1 cellular context compared by ENCODE assay signal in the genomic region with DNA sequence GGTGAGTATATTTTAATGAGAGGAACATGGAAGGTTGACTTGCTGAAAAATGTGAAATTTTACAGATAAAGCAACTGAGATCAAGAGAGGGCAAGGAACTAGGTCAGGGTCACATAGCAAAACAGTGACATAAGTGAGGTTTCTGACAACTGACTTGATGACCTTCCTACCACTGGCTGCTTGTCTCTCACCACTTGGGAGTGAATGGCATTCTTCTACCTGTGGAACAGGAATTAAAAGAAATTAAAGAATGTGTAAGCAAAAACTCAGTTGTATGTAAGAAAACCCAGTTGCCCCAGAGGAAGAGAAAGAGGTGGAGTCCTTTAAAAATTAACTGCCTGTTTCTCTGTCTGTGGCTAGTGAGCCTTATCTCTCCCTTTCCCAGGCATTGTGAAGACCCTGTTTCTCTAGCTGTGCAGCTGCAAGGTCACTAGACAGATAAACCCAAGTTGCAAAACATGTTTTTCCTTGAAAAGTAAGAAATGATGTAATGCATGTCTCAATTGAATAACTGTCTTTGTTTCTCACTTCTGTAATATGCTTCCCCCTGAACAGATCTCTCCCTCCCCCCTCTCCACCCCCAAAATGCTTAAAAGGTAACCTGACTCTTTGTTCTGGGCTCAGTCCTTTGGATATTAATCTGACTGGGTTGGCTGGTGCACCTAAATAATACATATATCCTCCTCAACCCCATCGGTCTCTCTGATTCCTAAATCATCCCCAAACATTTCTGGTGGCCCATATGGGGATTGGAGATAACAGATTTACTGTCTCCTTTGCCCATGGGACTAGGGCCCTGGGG.
TF ChIP-seq lines count a peak whose summit lies in the region.

No MANE protein-coding gene starts in this region.

TF ChIP-seq in GM23338, 12 proteins besides CTCF, POLR2A, EP300 and RAD21 (continued from another document):
- TF ChIP-seq, protein P1, sequence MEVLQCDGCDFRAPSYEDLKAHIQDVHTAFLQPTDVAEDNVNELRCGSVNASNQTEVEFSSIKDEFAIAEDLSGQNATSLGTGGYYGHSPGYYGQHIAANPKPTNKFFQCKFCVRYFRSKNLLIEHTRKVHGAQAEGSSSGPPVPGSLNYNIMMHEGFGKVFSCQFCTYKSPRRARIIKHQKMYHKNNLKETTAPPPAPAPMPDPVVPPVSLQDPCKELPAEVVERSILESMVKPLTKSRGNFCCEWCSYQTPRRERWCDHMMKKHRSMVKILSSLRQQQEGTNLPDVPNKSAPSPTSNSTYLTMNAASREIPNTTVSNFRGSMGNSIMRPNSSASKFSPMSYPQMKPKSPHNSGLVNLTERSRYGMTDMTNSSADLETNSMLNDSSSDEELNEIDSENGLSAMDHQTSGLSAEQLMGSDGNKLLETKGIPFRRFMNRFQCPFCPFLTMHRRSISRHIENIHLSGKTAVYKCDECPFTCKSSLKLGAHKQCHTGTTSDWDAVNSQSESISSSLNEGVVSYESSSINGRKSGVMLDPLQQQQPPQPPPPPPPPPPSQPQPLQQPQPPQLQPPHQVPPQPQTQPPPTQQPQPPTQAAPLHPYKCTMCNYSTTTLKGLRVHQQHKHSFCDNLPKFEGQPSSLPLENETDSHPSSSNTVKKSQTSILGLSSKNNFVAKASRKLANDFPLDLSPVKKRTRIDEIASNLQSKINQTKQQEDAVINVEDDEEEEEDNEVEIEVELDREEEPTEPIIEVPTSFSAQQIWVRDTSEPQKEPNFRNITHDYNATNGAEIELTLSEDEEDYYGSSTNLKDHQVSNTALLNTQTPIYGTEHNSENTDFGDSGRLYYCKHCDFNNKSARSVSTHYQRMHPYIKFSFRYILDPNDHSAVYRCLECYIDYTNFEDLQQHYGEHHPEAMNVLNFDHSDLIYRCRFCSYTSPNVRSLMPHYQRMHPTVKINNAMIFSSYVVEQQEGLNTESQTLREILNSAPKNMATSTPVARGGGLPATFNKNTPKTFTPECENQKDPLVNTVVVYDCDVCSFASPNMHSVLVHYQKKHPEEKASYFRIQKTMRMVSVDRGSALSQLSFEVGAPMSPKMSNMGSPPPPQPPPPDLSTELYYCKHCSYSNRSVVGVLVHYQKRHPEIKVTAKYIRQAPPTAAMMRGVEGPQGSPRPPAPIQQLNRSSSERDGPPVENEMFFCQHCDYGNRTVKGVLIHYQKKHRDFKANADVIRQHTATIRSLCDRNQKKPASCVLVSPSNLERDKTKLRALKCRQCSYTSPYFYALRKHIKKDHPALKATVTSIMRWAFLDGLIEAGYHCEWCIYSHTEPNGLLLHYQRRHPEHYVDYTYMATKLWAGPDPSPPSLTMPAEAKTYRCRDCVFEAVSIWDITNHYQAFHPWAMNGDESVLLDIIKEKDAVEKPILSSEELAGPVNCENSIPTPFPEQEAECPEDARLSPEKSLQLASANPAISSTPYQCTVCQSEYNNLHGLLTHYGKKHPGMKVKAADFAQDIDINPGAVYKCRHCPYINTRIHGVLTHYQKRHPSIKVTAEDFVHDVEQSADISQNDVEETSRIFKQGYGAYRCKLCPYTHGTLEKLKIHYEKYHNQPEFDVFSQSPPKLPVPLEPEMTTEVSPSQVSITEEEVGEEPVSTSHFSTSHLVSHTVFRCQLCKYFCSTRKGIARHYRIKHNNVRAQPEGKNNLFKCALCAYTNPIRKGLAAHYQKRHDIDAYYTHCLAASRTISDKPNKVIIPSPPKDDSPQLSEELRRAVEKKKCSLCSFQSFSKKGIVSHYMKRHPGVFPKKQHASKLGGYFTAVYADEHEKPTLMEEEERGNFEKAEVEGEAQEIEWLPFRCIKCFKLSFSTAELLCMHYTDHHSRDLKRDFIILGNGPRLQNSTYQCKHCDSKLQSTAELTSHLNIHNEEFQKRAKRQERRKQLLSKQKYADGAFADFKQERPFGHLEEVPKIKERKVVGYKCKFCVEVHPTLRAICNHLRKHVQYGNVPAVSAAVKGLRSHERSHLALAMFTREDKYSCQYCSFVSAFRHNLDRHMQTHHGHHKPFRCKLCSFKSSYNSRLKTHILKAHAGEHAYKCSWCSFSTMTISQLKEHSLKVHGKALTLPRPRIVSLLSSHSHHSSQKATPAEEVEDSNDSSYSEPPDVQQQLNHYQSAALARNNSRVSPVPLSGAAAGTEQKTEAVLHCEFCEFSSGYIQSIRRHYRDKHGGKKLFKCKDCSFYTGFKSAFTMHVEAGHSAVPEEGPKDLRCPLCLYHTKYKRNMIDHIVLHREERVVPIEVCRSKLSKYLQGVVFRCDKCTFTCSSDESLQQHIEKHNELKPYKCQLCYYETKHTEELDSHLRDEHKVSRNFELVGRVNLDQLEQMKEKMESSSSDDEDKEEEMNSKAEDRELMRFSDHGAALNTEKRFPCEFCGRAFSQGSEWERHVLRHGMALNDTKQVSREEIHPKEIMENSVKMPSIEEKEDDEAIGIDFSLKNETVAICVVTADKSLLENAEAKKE (CRISPR knock-in tag; IDR thresholded peaks at IDR 0.05): no peak
- TF ChIP-seq JUNB (IDR thresholded peaks at IDR 0.05; ENCODE audit: unreplicated experiment): no peak
